24 cellular contexts compared by ENCODE assay signal in the genomic region with DNA sequence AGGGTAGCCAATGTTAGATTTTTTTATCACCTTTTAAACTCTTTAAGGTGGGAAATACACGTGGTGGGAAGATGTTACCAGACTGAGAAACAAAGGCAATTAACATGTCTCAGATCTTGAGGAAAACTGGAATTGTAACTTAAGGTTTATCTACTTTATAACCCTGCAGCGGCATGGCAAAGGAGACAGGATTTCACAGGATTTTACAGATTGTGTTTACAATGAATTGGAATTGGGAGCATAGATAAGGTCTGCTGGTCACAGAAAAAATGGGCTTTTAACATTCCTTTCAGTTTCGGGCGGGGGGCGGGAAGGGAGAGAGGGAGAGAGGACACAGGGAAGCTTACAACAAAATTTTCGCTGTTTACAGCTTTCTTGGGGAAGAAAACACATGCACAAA.
"Had no signal": no experiment of that assay in that cellular context is flagged by ENCODE, and none has a peak within 500 bp of the region (broad histone marks: within the 10 kb centered on the region; RNA-seq: fewer than 3 reads in every experiment).

No MANE protein-coding gene starts in this region.

- DNase-seq: activated CD4-positive, alpha-beta T cell treated with anti-CD3 and anti-CD28 coated beads for 36 hours; activated CD4-positive, CD25-positive, alpha-beta regulatory T cell; activated naive CD4-positive, alpha-beta T cell; activated T-cell treated with anti-CD3 and anti-CD28 coated beads for 4 hours; activated T-cell treated with anti-CD3 and anti-CD28 coated beads, Interleukin-2, amount 50 U/mL, for 72 hours; anterior cingulate cortex; effector CD8-positive, alpha-beta T cell; left cardiac atrium; mammary epithelial cell; midbrain; naive thymus-derived CD4-positive, alpha-beta T cell; stimulated activated CD4-positive, alpha-beta T cell treated with anti-CD3 and anti-CD28 coated beads, Interleukin-4, amount 100 ng/mL, for 4 hours; stimulated activated CD8-positive, alpha-beta memory T cell treated with anti-CD3 and anti-CD28 coated beads, Interleukin-4, amount 100 ng/mL, for 48 hours; stomach; T-helper 1 cell; tibial artery had no signal

- ATAC-seq: activated CD4-positive, alpha-beta T cell treated with anti-CD3 and anti-CD28 coated beads for 36 hours; activated T-cell treated with anti-CD3 and anti-CD28 coated beads, Interleukin-2, amount 50 U/mL, for 72 hours; left cardiac atrium; naive thymus-derived CD4-positive, alpha-beta T cell; sciatic nerve; stimulated activated memory B cell treated with anti-CD40 and anti-IgM and Interleukin-4, amounts not matched to agents 10 μg/mL and 1 μg/mL and 100 μg/mL, for 72 hours had no signal

- H3K36me3 Mint-ChIP-seq: activated naive CD8-positive, alpha-beta T cell; stimulated activated memory B cell treated with anti-CD40 and anti-IgM and Interleukin-4, amounts not matched to agents 10 μg/mL and 1 μg/mL and 100 μg/mL, for 72 hours had no signal

- H3K36me3 ChIP-seq: neutrophil, stomach, tibial artery had no signal

- H3K4me3 Mint-ChIP-seq: activated CD4-positive, alpha-beta T cell treated with anti-CD3 and anti-CD28 coated beads for 36 hours; activated naive CD8-positive, alpha-beta T cell; activated T-cell treated with anti-CD3 and anti-CD28 coated beads, Interleukin-2, amount 50 U/mL, for 72 hours; central memory CD8-positive, alpha-beta T cell; dendritic cell treated with granulocyte-macrophage colony-stimulating factor and Interleukin-4, amounts not matched to agents 40 ng/mL and 50 ng/mL, for 4 days; naive thymus-derived CD4-positive, alpha-beta T cell; stimulated activated memory B cell treated with anti-CD40 and anti-IgM and Interleukin-4, amounts not matched to agents 10 μg/mL and 1 μg/mL and 100 μg/mL, for 72 hours; T-helper 2 cell treated with Interferon-gamma antibody and Interleukin-4, amounts not matched to agents 5 μg/mL and 100 μg/mL, for 36 hours had no signal

- H3K27ac Mint-ChIP-seq: activated CD4-positive, alpha-beta T cell treated with anti-CD3 and anti-CD28 coated beads for 36 hours; activated naive CD8-positive, alpha-beta T cell; activated T-cell treated with anti-CD3 and anti-CD28 coated beads, Interleukin-2, amount 50 U/mL, for 72 hours; dendritic cell treated with granulocyte-macrophage colony-stimulating factor and Interleukin-4, amounts not matched to agents 40 ng/mL and 50 ng/mL, for 4 days; naive thymus-derived CD4-positive, alpha-beta T cell; stimulated activated memory B cell treated with anti-CD40 and anti-IgM and Interleukin-4, amounts not matched to agents 10 μg/mL and 1 μg/mL and 100 μg/mL, for 72 hours; T-helper 2 cell treated with Interferon-gamma antibody and Interleukin-4, amounts not matched to agents 5 μg/mL and 100 μg/mL, for 36 hours had no signal

- H3K9me3 Mint-ChIP-seq: activated T-cell treated with anti-CD3 and anti-CD28 coated beads, Interleukin-2, amount 50 U/mL, for 72 hours; dendritic cell treated with granulocyte-macrophage colony-stimulating factor and Interleukin-4, amounts not matched to agents 40 ng/mL and 50 ng/mL, for 4 days; stimulated activated memory B cell treated with anti-CD40 and anti-IgM and Interleukin-4, amounts not matched to agents 10 μg/mL and 1 μg/mL and 100 μg/mL, for 72 hours; T-helper 2 cell treated with Interferon-gamma antibody and Interleukin-4, amounts not matched to agents 5 μg/mL and 100 μg/mL, for 36 hours had no signal

- H3K27me3 Mint-ChIP-seq: activated CD4-positive, alpha-beta T cell treated with anti-CD3 and anti-CD28 coated beads for 36 hours; activated naive CD8-positive, alpha-beta T cell; central memory CD8-positive, alpha-beta T cell; dendritic cell treated with granulocyte-macrophage colony-stimulating factor and Interleukin-4, amounts not matched to agents 40 ng/mL and 50 ng/mL, for 4 days; naive thymus-derived CD4-positive, alpha-beta T cell; stimulated activated memory B cell treated with anti-CD40 and anti-IgM and Interleukin-4, amounts not matched to agents 10 μg/mL and 1 μg/mL and 100 μg/mL, for 72 hours had no signal

- H3K9me3 ChIP-seq: neutrophil, stomach, tibial artery had no signal

- H3K27me3 ChIP-seq: neutrophil, stomach, tibial artery had no signal

- H3K4me1 ChIP-seq: stomach, tibial artery had no signal

- H3K4me1 Mint-ChIP-seq: activated CD4-positive, alpha-beta T cell treated with anti-CD3 and anti-CD28 coated beads for 36 hours; central memory CD8-positive, alpha-beta T cell; naive thymus-derived CD4-positive, alpha-beta T cell; stimulated activated memory B cell treated with anti-CD40 and anti-IgM and Interleukin-4, amounts not matched to agents 10 μg/mL and 1 μg/mL and 100 μg/mL, for 72 hours had no signal

- H3K27ac ChIP-seq: neutrophil, skin epidermis, stomach, tibial artery had no signal

- H3K4me3 ChIP-seq: skin epidermis, stomach, tibial artery had no signal
